32 cellular contexts compared by ENCODE assay signal in genomic region chr19:2312819-2313501, GRCh38. TPM values are rescaled to one million over a fixed set of nuclear protein-coding genes. Genes with fewer than 3 reads are reported as not detected.
DNase-seq lines count a peak whose midpoint lies in the region; ATAC-seq, FAIRE-seq and TF ChIP-seq lines count a peak whose summit lies in the region.
"Had no signal": no experiment of that assay in that cellular context is flagged by ENCODE, and none has a peak within 500 bp of the region (broad histone marks: within the 10 kb centered on the region; RNA-seq: fewer than 3 reads in every experiment).

No MANE protein-coding gene starts in this region.

- H3K27me3 ChIP-seq in H7 (ENCODE audit: control insufficient read depth, insufficient read depth, low read length): peaks cover 6% of the 10 kb centered on the region
- no peaks in the 10 kb centered on the region; a peak in 1 of 5 replicates for H3K27me3 ChIP-seq in K562 (ENCODE audit: control insufficient read depth in 2 of 2, insufficient read depth in 2 of 2, low read length in 2 of 2)
- peaks cover 0 to 29% (median 9%) of the 10 kb centered on the region in 3 experiments for H3K27me3 ChIP-seq in neuronal stem cell (ENCODE audit: control insufficient read depth in 3 of 3, insufficient read depth in 3 of 3, low read depth in 1 of 3, low read length in 3 of 3)
- H3K27me3 ChIP-seq: adrenal gland had no signal

- H3K4me1 ChIP-seq in K562 (replicated peaks in 1 of 2; ENCODE audit: control insufficient read depth in 2 of 2, insufficient read depth in 2 of 2, low read length in 2 of 2): peaks cover 3 to 40% of the 10 kb centered on the region in 2 experiments; a peak in 3 of 5 replicates
- peaks cover 4 to 8% of the 10 kb centered on the region in 2 donors for H3K4me1 ChIP-seq in neuronal stem cell (ENCODE audit: control insufficient read depth in 2 of 2, insufficient read depth in 1 of 2, low read depth in 1 of 2, low read length in 2 of 2)
- H3K4me1 ChIP-seq: adrenal gland had no signal

- H2BK5ac ChIP-seq in neuronal stem cell (ENCODE audit: low read length): no peak overlapping the region

- no peak overlapping the region for H2BK120ac ChIP-seq in neuronal stem cell (ENCODE audit: low read depth, low read length)

- H2AK5ac ChIP-seq in neuronal stem cell (ENCODE audit: low read depth, low read length): peak overlapping the region; percentile 37

- no peak overlapping the region for H4K91ac ChIP-seq in neuronal stem cell (ENCODE audit: low read depth, low read length, poor library complexity)

- peak; percentile 35 for DNase-seq in NCI-H2196 (lab: John Stamatoyannopoulos, UW; ENCODE audit: unreplicated experiment)
- DNase-seq in NCI-H2196 treated with DMSO at 0.1 percent for 48 hours (lab: John Stamatoyannopoulos, UW; ENCODE audit: unreplicated experiment): no peak
- DNase-seq in H7: peak; percentile 93
- DNase-seq in K562 (ENCODE audit: extremely low read depth in 1 of 4, low spot score in 3 of 4): no peak
- DNase-seq in neuronal stem cell (ENCODE audit: low spot score): no peak
- DNase-seq in urothelium cell line (ENCODE audit: low spot score): no peak
- no peak for DNase-seq in GM19240 (ENCODE audit: insufficient read length, low spot score)
- no peak for DNase-seq in COLO829 (ENCODE audit: low spot score)
- DNase-seq: activated CD4-positive, alpha-beta memory T cell treated with anti-CD3 and anti-CD28 coated beads, Interleukin-2, amount 10 ng/mL, durations not matched to agents 7 days and 5 days; activated CD4-positive, CD25-positive, alpha-beta regulatory T cell treated with anti-CD3 and anti-CD28 coated beads, Interleukin-2, amount 50 U/mL, for 72 hours; activated gamma-delta T cell treated with Interleukin-2 at 50 U/mL for 16 hours; activated T-cell treated with anti-CD3 and anti-CD28 coated beads, Interleukin-2, amount 50 U/mL, for 1 hour; adrenal gland; BE2C; brain microvascular endothelial cell; Calu3; effector CD4-positive, alpha-beta T cell; heart right ventricle; left ventricle myocardium superior; naive thymus-derived CD4-positive, alpha-beta T cell; NCI-H1694 treated with DMSO at 0.1 percent for 48 hours; NCI-H510A treated with DMSO at 0.1 percent for 48 hours; T-helper 1 cell had no signal

- H4K8ac ChIP-seq in neuronal stem cell (ENCODE audit: low read depth, low read length): no peak overlapping the region

- no peak overlapping the region for H3K27ac ChIP-seq in K562 (ENCODE audit: extremely low read depth, low read depth, low read length)
- H3K27ac ChIP-seq in neuronal stem cell (replicated peaks; ENCODE audit: low read length): no peak overlapping the region
- H3K27ac ChIP-seq: adrenal gland, brain microvascular endothelial cell, heart right ventricle, KMS-11, SJSA1, skin epidermis had no signal

- FAIRE-seq in K562 (lab: Jason Lieb, UNC) (no peak), urothelium cell line (lab: Jason Lieb, UNC) (no peak)
- FAIRE-seq: TTC549 had no signal

- intact Hi-C loops in K562 (cut with micrococcal nuclease): no loop called here

- peaks cover 2% of the 10 kb centered on the region for H3K79me1 ChIP-seq in neuronal stem cell (ENCODE audit: low read depth, low read length)

- peaks cover 12% of the 10 kb centered on the region for H3K9me3 ChIP-seq in K562 (replicated peaks; ENCODE audit: control insufficient read depth, insufficient read depth, low read depth, low read length)
- peaks cover 5 to 11% of the 10 kb centered on the region in 2 donors for H3K9me3 ChIP-seq in neuronal stem cell (replicated peaks in 1 of 2; ENCODE audit: control insufficient read depth in 2 of 2, insufficient read depth in 1 of 2, low read depth in 1 of 2, low read length in 2 of 2)
- H3K9me3 ChIP-seq: adrenal gland had no signal

- ATAC-seq in K562: no peak
- ATAC-seq: heart right ventricle; left ventricle myocardium superior; naive thymus-derived CD4-positive, alpha-beta T cell had no signal

- CTCF ChIA-PET in K562 (lab: Yijun Ruan, JAX; ENCODE audit: low intra/inter-chr PET ratio): no interaction called here

- no peaks in the 10 kb centered on the region for H3K9me1 ChIP-seq in K562 (ENCODE audit: control insufficient read depth, insufficient read depth, low read length)

- no peak for TF ChIP-seq EP300 in K562 (IDR thresholded peaks at IDR 0.05; ENCODE audit: low read length)

- no peak overlapping the region for H3K18ac ChIP-seq in neuronal stem cell (ENCODE audit: low read length)

- H3K36me3 ChIP-seq in H7 (replicated peaks; ENCODE audit: control insufficient read depth, insufficient read depth, low read length) (no peaks in the 10 kb centered on the region), K562 (ENCODE audit: control insufficient read depth, insufficient read depth, low read length) (no peaks in the 10 kb centered on the region), neuronal stem cell (replicated peaks in 1 of 2; ENCODE audit: control insufficient read depth in 2 of 2, insufficient read depth in 2 of 2, low read length in 2 of 2) (no peaks in the 10 kb centered on the region)
- H3K36me3 ChIP-seq: adrenal gland, BE2C, brain microvascular endothelial cell, heart right ventricle, SJSA1 had no signal

- no peak for TF ChIP-seq RAD21 in K562 (CRISPR knock-in tag; conservative IDR thresholded peaks at IDR 0.05 in 1 of 2, IDR thresholded peaks at IDR 0.05 in 1 of 2)

- H3K4ac ChIP-seq in neuronal stem cell (ENCODE audit: low read length): peak overlapping the region; percentile 53

- H3K4me3 ChIP-seq in H7 (ENCODE audit: insufficient read depth, low read depth, low read length): no peak overlapping the region
- no peak overlapping the region for H3K4me3 ChIP-seq in K562
- peak overlapping the region in 1 of 2 donors; percentile 61 for H3K4me3 ChIP-seq in neuronal stem cell (ENCODE audit: low read length in 2 of 2)
- H3K4me3 ChIP-seq: adrenal gland, heart right ventricle, SJSA1, skin epidermis had no signal

- H2AFZ ChIP-seq in K562 (ENCODE audit: low read depth, low read length) (no peak overlapping the region), neuronal stem cell (ENCODE audit: low read length) (no peak overlapping the region)

- peak overlapping the region; percentile 85 for H3K23ac ChIP-seq in neuronal stem cell (ENCODE audit: low read depth, low read length, poor library complexity)

- no peak overlapping the region for H3K9ac ChIP-seq in K562 (ENCODE audit: insufficient read depth in 1 of 2, low read depth in 2 of 2, low read length in 2 of 2)
- H3K9ac ChIP-seq in neuronal stem cell (ENCODE audit: low read depth, low read length, poor library complexity): peak overlapping the region; percentile 21
- H3K9ac ChIP-seq: KMS-11 had no signal

- H3K79me2 ChIP-seq in K562 (ENCODE audit: control insufficient read depth, insufficient read depth, low read length): no peaks in the 10 kb centered on the region

- H3K4me2 ChIP-seq in K562 (ENCODE audit: insufficient read depth, low read length): no peak overlapping the region
- H3K4me2 ChIP-seq in neuronal stem cell (ENCODE audit: insufficient read depth, low read length, poor library complexity, severe bottlenecking): no peak overlapping the region
- H3K4me2 ChIP-seq: KMS-11 had no signal

- H3K14ac ChIP-seq in neuronal stem cell (ENCODE audit: low read length): peak overlapping the region; percentile 21

- in situ Hi-C loops in K562 (cut with MboI): loop anchor here (10.0 kb wide), 1 partner anchor 78 kb away; the partner anchor contains the start of genes PLEKHJ1 and SF3A2

- POLR2A ChIA-PET in K562 (lab: Yijun Ruan, JAX): no interaction called here

- no peak overlapping the region for H2BK15ac ChIP-seq in neuronal stem cell (ENCODE audit: low read length)

- whole genome bisulfite sequencing in K562 (ENCODE audit: insufficient coverage, low coverage, missing lambda C conversion rate): 50% methylated on average over 14 of the region's 28 CpGs
- WGBS in neuronal stem cell (ENCODE audit: extremely low coverage in 2 of 2, insufficient read length in 2 of 2, insufficient replicate concordance in 1 of 2), 2 donors: no CpG with 5 or more reads among the region's 28 CpGs

- H4K20me1 ChIP-seq in K562 (replicated peaks; ENCODE audit: control insufficient read depth, insufficient read depth, low read length): no peaks in the 10 kb centered on the region

- TF ChIP-seq CTCF in K562 (IDR thresholded peaks at IDR 0.05 in 2 of 3, conservative IDR thresholded peaks at IDR 0.05 in 1 of 3; ENCODE audit: insufficient read depth in 2 of 3, low read depth in 1 of 3, low read length in 3 of 3): no peak

- H2BK12ac ChIP-seq in neuronal stem cell (ENCODE audit: low read length): peak overlapping the region; percentile 58

- BruUV-seq in K562 (replicated peaks; lab: Mats Ljungman, UMichigan): no TSS peak

- TF ChIP-seq POLR2A in K562 (conservative IDR thresholded peaks at IDR 0.05): no peak

RNA-seq across cellular contexts. Expression of gene LINGO3, which starts 5.0 kb away (rescaled TPM):
- total RNA-seq in H7 (2014; rRNA removed; shearing (Covaris generic)): 1.1 and 2.7 TPM in 2 replicates
- total RNA-seq in K562 (2011; cell fraction: chromatin; rRNA removed; ENCODE audit: low replicate concordance): not detected in 2 replicates
- total RNA-seq in K562 (2011; cell fraction: nucleolus; rRNA removed): not detected in 2 replicates
- total RNA-seq in K562 (2011; cell fraction: nucleoplasm; rRNA removed): not detected in 2 replicates
- total RNA-seq in K562 (2014; rRNA removed) (0.05 TPM in 1 of 2 replicates, not detected in the other), K562 (2014; rRNA removed; fragmentation: Illumina TruSeq; extraction: Trizol) (not detected in 2 replicates), K562 (2015; rRNA removed; fragmentation: Illumina TruSeq; extraction: Trizol) (not detected in 2 replicates), K562 (2021) (not detected in 2 replicates)
- polyA plus RNA-seq in K562 (2011; rRNA removed) (0.03 and 0.07 TPM in 2 replicates), K562 (2014; fragmentation: Illumina TruSeq; extraction: Trizol) (not detected in 2 replicates), K562 (2014; fragmentation: Nextera tagmentation; extraction: Ambion mirVana) (under 1 TPM in 1 of 2 experiments, not detected in 1; 0.03 TPM), K562 (2014; rRNA removed) (not detected in 2 replicates)
- 0.06 and 0.07 TPM in 2 replicates for polyA plus RNA-seq in K562 (2011; cell fraction: cytosol; rRNA removed)
- polyA plus RNA-seq in K562 (2011; cell fraction: nucleus; rRNA removed): not detected in 2 replicates
- polyA plus RNA-seq in K562 (2012): 0.47 and 1.6 TPM in 2 replicates
- polyA minus RNA-seq in K562 (2011; rRNA and poly(A)+ RNA removed): not detected in 2 replicates
- not detected in 2 replicates for polyA minus RNA-seq in K562 (2011; cell fraction: cytosol; rRNA and poly(A)+ RNA removed)
- not detected in 2 replicates for polyA minus RNA-seq in K562 (2011; cell fraction: nucleus; rRNA and poly(A)+ RNA removed)
- 0.99 TPM for polyA plus RNA-seq in neuronal stem cell (2013, experiment 1 of 2)
- 1.1 TPM for polyA plus RNA-seq in neuronal stem cell (2013, experiment 2 of 2)
- total RNA-seq: A673, Calu3, epithelial cell of proximal tubule, heart right ventricle, left ventricle myocardium superior, SJSA1, ureter had no signal
- polyA plus RNA-seq: adrenal gland, heart right ventricle had no signal

RNA-seq across cellular contexts. Expression of gene LSM7, which starts 15.4 kb away (rescaled TPM):
- 320 and 421 TPM in 2 replicates for total RNA-seq in H7 (2014; rRNA removed; shearing (Covaris generic))
- total RNA-seq in K562 (2011; cell fraction: chromatin; rRNA removed; ENCODE audit: low replicate concordance): 46.8 and 94.0 TPM in 2 replicates
- 108 and 115 TPM in 2 replicates for total RNA-seq in K562 (2011; cell fraction: nucleolus; rRNA removed)
- 89.3 and 125 TPM in 2 replicates for total RNA-seq in K562 (2011; cell fraction: nucleoplasm; rRNA removed)
- 408 and 578 TPM in 2 replicates for total RNA-seq in K562 (2014; rRNA removed)
- total RNA-seq in K562 (2014; rRNA removed; fragmentation: Illumina TruSeq; extraction: Trizol): 117 and 146 TPM in 2 replicates
- total RNA-seq in K562 (2015; rRNA removed; fragmentation: Illumina TruSeq; extraction: Trizol): 261 and 265 TPM in 2 replicates
- total RNA-seq in K562 (2021): 284 and 286 TPM in 2 replicates
- polyA plus RNA-seq in K562 (2011; rRNA removed): 450 and 480 TPM in 2 replicates
- polyA plus RNA-seq in K562 (2011; cell fraction: cytosol; rRNA removed): 1,525 and 1,825 TPM in 2 replicates
- 285 TPM in 2 replicates for polyA plus RNA-seq in K562 (2011; cell fraction: nucleus; rRNA removed)
- polyA plus RNA-seq in K562 (2012): 272 and 399 TPM in 2 replicates
- polyA plus RNA-seq in K562 (2014; fragmentation: Illumina TruSeq; extraction: Trizol): 147 and 242 TPM in 2 replicates
- polyA plus RNA-seq in K562 (2014; fragmentation: Nextera tagmentation; extraction: Ambion mirVana): 100 to 1,000 TPM in 1 of 2 experiments, 10 to 100 TPM in 1; 40.5 to 147 TPM
- polyA plus RNA-seq in K562 (2014; rRNA removed): 650 and 690 TPM in 2 replicates
- polyA minus RNA-seq in K562 (2011; rRNA and poly(A)+ RNA removed): 39.4 and 52.2 TPM in 2 replicates
- polyA minus RNA-seq in K562 (2011; cell fraction: cytosol; rRNA and poly(A)+ RNA removed): 59.3 and 94.0 TPM in 2 replicates
- polyA minus RNA-seq in K562 (2011; cell fraction: nucleus; rRNA and poly(A)+ RNA removed): 39.6 and 56.8 TPM in 2 replicates
- polyA plus RNA-seq in neuronal stem cell (2013, experiment 1 of 2): 368 TPM
- 371 TPM for polyA plus RNA-seq in neuronal stem cell (2013, experiment 2 of 2)

RNA-seq across cellular contexts. Expression of gene SPPL2B, which starts 15.5 kb away (rescaled TPM):
- total RNA-seq in H7 (2014; rRNA removed; shearing (Covaris generic)): 65.9 and 75.3 TPM in 2 replicates
- total RNA-seq in K562 (2011; cell fraction: chromatin; rRNA removed; ENCODE audit: low replicate concordance): 147 and 415 TPM in 2 replicates
- total RNA-seq in K562 (2011; cell fraction: nucleolus; rRNA removed): 310 and 318 TPM in 2 replicates
- 175 and 195 TPM in 2 replicates for total RNA-seq in K562 (2011; cell fraction: nucleoplasm; rRNA removed)
- total RNA-seq in K562 (2014; rRNA removed) (32.0 and 33.9 TPM in 2 replicates), K562 (2014; rRNA removed; fragmentation: Illumina TruSeq; extraction: Trizol) (2.6 and 4.1 TPM in 2 replicates), K562 (2015; rRNA removed; fragmentation: Illumina TruSeq; extraction: Trizol) (15.1 and 16.9 TPM in 2 replicates), K562 (2021) (63.6 and 74.0 TPM in 2 replicates)
- polyA plus RNA-seq in K562 (2011; rRNA removed) (24.9 and 30.0 TPM in 2 replicates), K562 (2014; fragmentation: Illumina TruSeq; extraction: Trizol) (8.4 and 19.9 TPM in 2 replicates), K562 (2014; fragmentation: Nextera tagmentation; extraction: Ambion mirVana) (under 1 TPM; 0.20 to 0.29 TPM), K562 (2014; rRNA removed) (62.9 and 81.2 TPM in 2 replicates)
- polyA plus RNA-seq in K562 (2011; cell fraction: cytosol; rRNA removed): 28.7 and 44.8 TPM in 2 replicates
- polyA plus RNA-seq in K562 (2011; cell fraction: nucleus; rRNA removed): 317 and 559 TPM in 2 replicates
- 67.0 and 110 TPM in 2 replicates for polyA plus RNA-seq in K562 (2012)
- polyA minus RNA-seq in K562 (2011; rRNA and poly(A)+ RNA removed): 3.4 and 6.9 TPM in 2 replicates
- polyA minus RNA-seq in K562 (2011; cell fraction: cytosol; rRNA and poly(A)+ RNA removed): 14.0 and 22.7 TPM in 2 replicates
- 52.0 and 52.1 TPM in 2 replicates for polyA minus RNA-seq in K562 (2011; cell fraction: nucleus; rRNA and poly(A)+ RNA removed)
- polyA plus RNA-seq in neuronal stem cell (2013, experiment 1 of 2): 32.8 TPM
- 31.5 TPM for polyA plus RNA-seq in neuronal stem cell (2013, experiment 2 of 2)

RNA-seq across cellular contexts. Expression of gene PEAK3, which starts 31.0 kb away (rescaled TPM):
- not detected in 2 replicates for total RNA-seq in H7 (2014; rRNA removed; shearing (Covaris generic))
- total RNA-seq in K562 (2011; cell fraction: chromatin; rRNA removed; ENCODE audit: low replicate concordance): 0.49 TPM in 1 of 2 replicates, not detected in the other
- total RNA-seq in K562 (2011; cell fraction: nucleolus; rRNA removed): 0.17 TPM in 1 of 2 replicates, not detected in the other
- not detected in 2 replicates for total RNA-seq in K562 (2011; cell fraction: nucleoplasm; rRNA removed)
- 0.16 TPM in 1 of 2 replicates, not detected in the other for total RNA-seq in K562 (2014; rRNA removed)
- total RNA-seq in K562 (2014; rRNA removed; fragmentation: Illumina TruSeq; extraction: Trizol): not detected in 2 replicates
- not detected in 2 replicates for total RNA-seq in K562 (2015; rRNA removed; fragmentation: Illumina TruSeq; extraction: Trizol)
- 0.13 and 0.40 TPM in 2 replicates for total RNA-seq in K562 (2021)
- polyA plus RNA-seq in K562 (2011; rRNA removed): 0.03 TPM in 1 of 2 replicates, not detected in the other
- polyA plus RNA-seq in K562 (2011; cell fraction: cytosol; rRNA removed): not detected in 2 replicates
- 0.10 TPM in 1 of 2 replicates, not detected in the other for polyA plus RNA-seq in K562 (2011; cell fraction: nucleus; rRNA removed)
- 0.27 and 0.66 TPM in 2 replicates for polyA plus RNA-seq in K562 (2012)
- 0.06 TPM in 1 of 2 replicates, not detected in the other for polyA plus RNA-seq in K562 (2014; fragmentation: Illumina TruSeq; extraction: Trizol)
- not detected for polyA plus RNA-seq in K562 (2014; fragmentation: Nextera tagmentation; extraction: Ambion mirVana)
- polyA plus RNA-seq in K562 (2014; rRNA removed): 0.07 TPM in 1 of 2 replicates, not detected in the other
- not detected in 2 replicates for polyA minus RNA-seq in K562 (2011; rRNA and poly(A)+ RNA removed)
- not detected in 2 replicates for polyA minus RNA-seq in K562 (2011; cell fraction: cytosol; rRNA and poly(A)+ RNA removed)
- 0.11 and 0.13 TPM in 2 replicates for polyA minus RNA-seq in K562 (2011; cell fraction: nucleus; rRNA and poly(A)+ RNA removed)
- polyA plus RNA-seq in neuronal stem cell (2013, experiment 1 of 2): not detected
- not detected for polyA plus RNA-seq in neuronal stem cell (2013, experiment 2 of 2)
- total RNA-seq: A673, Calu3, epithelial cell of proximal tubule, HT-29, mesothelial cell of epicardium, SJSA1 had no signal

RNA-seq across cellular contexts. Expression of gene TMPRSS9, which starts 47.1 kb away (rescaled TPM):
- total RNA-seq in H7 (2014; rRNA removed; shearing (Covaris generic)): 0.48 TPM in 1 of 2 replicates, not detected in the other
- 1.7 TPM in 1 of 2 replicates, not detected in the other for total RNA-seq in K562 (2011; cell fraction: chromatin; rRNA removed; ENCODE audit: low replicate concordance)
- total RNA-seq in K562 (2011; cell fraction: nucleolus; rRNA removed): 0.33 and 0.66 TPM in 2 replicates
- total RNA-seq in K562 (2011; cell fraction: nucleoplasm; rRNA removed): 0.15 TPM in 1 of 2 replicates, not detected in the other
- not detected in 2 replicates for total RNA-seq in K562 (2014; rRNA removed)
- not detected in 2 replicates for total RNA-seq in K562 (2014; rRNA removed; fragmentation: Illumina TruSeq; extraction: Trizol)
- total RNA-seq in K562 (2015; rRNA removed; fragmentation: Illumina TruSeq; extraction: Trizol): not detected in 2 replicates
- total RNA-seq in K562 (2021): 0.11 TPM in 1 of 2 replicates, not detected in the other
- polyA plus RNA-seq in K562 (2011; rRNA removed): 0.01 TPM in 1 of 2 replicates, not detected in the other
- 0.03 TPM in 1 of 2 replicates, not detected in the other for polyA plus RNA-seq in K562 (2011; cell fraction: cytosol; rRNA removed)
- polyA plus RNA-seq in K562 (2011; cell fraction: nucleus; rRNA removed): 0.04 and 0.24 TPM in 2 replicates
- polyA plus RNA-seq in K562 (2012): 0.34 and 2.1 TPM in 2 replicates
- not detected in 2 replicates for polyA plus RNA-seq in K562 (2014; fragmentation: Illumina TruSeq; extraction: Trizol)
- polyA plus RNA-seq in K562 (2014; fragmentation: Nextera tagmentation; extraction: Ambion mirVana): not detected
- polyA plus RNA-seq in K562 (2014; rRNA removed): 0.03 TPM in 1 of 2 replicates, not detected in the other
- not detected in 2 replicates for polyA minus RNA-seq in K562 (2011; rRNA and poly(A)+ RNA removed)
- polyA minus RNA-seq in K562 (2011; cell fraction: cytosol; rRNA and poly(A)+ RNA removed): not detected in 2 replicates
- 0.11 TPM in 1 of 2 replicates, not detected in the other for polyA minus RNA-seq in K562 (2011; cell fraction: nucleus; rRNA and poly(A)+ RNA removed)
- 0.04 TPM for polyA plus RNA-seq in neuronal stem cell (2013, experiment 1 of 2)
- polyA plus RNA-seq in neuronal stem cell (2013, experiment 2 of 2): 0.03 TPM
- total RNA-seq: A673; activated CD4-positive, alpha-beta memory T cell treated with anti-CD3 and anti-CD28 coated beads, Interleukin-2, amount 10 ng/mL, durations not matched to agents 7 days and 5 days; Calu3; epithelial cell of proximal tubule; heart right ventricle; left ventricle myocardium superior; naive thymus-derived CD4-positive, alpha-beta T cell; SJSA1; ureter had no signal
- polyA plus RNA-seq: naive thymus-derived CD4-positive, alpha-beta T cell had no signal

Comparison
In these comparisons a context has a peak if more than half of its experiments do, and no peak if none do; other contexts are left out.
1. DNase-seq: peak in NCI-H2196 (single experiment) and H7 (single experiment); none in NCI-H2196 treated with DMSO at 0.1 percent for 48 hours (single experiment), K562 (0 of 4), neuronal stem cell (single experiment), urothelium cell line (single experiment), GM19240 (single experiment) and COLO829 (single experiment).